ENCODE assay signal across 1 cellular context in the genomic region with DNA sequence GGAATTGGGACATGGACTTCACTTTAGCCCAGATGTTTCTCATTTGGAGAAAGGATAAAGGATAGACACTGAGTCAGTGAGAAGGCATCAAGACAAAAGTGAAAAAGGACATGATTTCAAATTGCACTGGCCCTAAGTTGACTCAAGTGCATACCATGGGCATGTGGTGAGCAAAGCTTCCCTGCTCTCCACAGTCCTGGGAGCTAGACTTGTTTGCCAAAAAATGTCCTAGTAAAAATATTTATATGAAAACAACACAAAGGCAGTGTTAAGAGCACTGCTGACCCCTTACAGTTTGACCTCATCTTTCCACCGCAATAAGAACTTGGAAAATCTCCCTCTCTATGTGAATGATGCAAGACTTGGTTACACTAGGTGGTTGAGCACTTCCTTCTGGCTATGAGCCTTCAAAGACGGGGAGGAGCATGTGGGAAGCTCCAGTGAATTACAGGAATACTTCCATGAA.
TF ChIP-seq lines count a peak whose summit lies in the region.

No MANE protein-coding gene starts in this region.

TF ChIP-seq in GM23338, 12 proteins besides CTCF, POLR2A, EP300 and RAD21 (continued from another document):
- TF ChIP-seq, protein P1, sequence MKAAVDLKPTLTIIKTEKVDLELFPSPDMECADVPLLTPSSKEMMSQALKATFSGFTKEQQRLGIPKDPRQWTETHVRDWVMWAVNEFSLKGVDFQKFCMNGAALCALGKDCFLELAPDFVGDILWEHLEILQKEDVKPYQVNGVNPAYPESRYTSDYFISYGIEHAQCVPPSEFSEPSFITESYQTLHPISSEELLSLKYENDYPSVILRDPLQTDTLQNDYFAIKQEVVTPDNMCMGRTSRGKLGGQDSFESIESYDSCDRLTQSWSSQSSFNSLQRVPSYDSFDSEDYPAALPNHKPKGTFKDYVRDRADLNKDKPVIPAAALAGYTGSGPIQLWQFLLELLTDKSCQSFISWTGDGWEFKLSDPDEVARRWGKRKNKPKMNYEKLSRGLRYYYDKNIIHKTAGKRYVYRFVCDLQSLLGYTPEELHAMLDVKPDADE (IDR thresholded peaks at IDR 0.05): no peak
- TF ChIP-seq, protein P2, sequence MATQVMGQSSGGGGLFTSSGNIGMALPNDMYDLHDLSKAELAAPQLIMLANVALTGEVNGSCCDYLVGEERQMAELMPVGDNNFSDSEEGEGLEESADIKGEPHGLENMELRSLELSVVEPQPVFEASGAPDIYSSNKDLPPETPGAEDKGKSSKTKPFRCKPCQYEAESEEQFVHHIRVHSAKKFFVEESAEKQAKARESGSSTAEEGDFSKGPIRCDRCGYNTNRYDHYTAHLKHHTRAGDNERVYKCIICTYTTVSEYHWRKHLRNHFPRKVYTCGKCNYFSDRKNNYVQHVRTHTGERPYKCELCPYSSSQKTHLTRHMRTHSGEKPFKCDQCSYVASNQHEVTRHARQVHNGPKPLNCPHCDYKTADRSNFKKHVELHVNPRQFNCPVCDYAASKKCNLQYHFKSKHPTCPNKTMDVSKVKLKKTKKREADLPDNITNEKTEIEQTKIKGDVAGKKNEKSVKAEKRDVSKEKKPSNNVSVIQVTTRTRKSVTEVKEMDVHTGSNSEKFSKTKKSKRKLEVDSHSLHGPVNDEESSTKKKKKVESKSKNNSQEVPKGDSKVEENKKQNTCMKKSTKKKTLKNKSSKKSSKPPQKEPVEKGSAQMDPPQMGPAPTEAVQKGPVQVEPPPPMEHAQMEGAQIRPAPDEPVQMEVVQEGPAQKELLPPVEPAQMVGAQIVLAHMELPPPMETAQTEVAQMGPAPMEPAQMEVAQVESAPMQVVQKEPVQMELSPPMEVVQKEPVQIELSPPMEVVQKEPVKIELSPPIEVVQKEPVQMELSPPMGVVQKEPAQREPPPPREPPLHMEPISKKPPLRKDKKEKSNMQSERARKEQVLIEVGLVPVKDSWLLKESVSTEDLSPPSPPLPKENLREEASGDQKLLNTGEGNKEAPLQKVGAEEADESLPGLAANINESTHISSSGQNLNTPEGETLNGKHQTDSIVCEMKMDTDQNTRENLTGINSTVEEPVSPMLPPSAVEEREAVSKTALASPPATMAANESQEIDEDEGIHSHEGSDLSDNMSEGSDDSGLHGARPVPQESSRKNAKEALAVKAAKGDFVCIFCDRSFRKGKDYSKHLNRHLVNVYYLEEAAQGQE (IDR thresholded peaks at IDR 0.05; ENCODE audit: unreplicated experiment): no peak
- TF ChIP-seq NANOG (IDR thresholded peaks at IDR 0.05; ENCODE audit: borderline replicate concordance) (no peak), ZNF331 (CRISPR knock-in tag; IDR thresholded peaks at IDR 0.05; ENCODE audit: low read depth) (no peak)
